In the genomic region with DNA sequence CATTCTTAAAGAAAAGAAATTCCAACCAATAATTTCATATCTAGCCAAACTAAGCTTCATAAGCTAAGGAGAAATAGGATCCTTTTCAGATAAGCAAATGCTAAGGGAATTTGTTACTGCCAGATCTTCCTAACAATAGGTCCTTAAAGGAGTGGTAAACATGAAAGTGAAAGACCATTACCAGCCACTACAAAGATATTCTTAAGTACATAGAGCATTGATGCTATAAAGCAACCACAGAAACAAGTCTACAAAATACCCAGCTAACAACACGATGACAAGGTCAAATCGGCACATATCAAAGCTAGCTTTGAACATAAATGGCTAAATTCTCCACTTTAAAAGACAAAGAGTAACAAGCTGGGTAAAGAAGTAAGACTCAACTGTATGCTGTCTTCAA, we compare ENCODE assay signal across 8 cellular contexts.
"Had no signal": no experiment of that assay in that cellular context is flagged by ENCODE, and none has a peak within 500 bp of the region (broad histone marks: within the 10 kb centered on the region; RNA-seq: fewer than 3 reads in every experiment).

No MANE protein-coding gene starts in this region.

- H3K4me3 ChIP-seq: GM12878 had no signal

- DNase-seq: GDM1, GF-D8 had no signal

- ATAC-seq: GM12878 had no signal

- FAIRE-seq: G401.6, GM12878, GM12891, GM12892, GM18507, GM19239 had no signal
